In the genomic region with DNA sequence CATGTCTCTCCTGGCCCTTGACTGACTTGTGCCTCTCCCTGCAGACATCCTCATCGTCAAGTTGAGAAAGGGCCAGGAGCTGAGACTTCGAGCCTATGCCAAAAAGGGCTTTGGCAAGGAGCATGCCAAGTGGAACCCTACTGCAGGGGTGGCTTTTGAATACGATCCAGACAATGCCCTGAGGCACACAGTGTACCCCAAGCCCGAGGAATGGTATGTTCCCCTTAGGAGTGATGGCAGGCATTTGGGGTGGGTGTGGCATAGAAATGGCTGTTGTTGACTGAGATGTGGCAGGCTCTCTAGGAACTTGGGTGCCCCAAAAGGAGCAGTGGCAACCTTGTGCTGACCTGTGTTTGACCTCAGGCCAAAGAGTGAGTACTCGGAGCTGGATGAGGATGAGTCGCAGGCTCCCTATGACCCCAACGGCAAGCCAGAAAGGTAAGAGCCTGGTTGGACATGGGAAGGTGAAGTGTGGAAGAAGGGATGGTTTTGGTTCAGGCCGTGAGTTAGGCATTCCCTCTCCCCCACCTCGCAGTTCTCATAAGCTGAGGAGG, we compare ENCODE assay signal across 14 cellular contexts. TPM values are rescaled to one million over a fixed set of nuclear protein-coding genes. Genes with fewer than 3 reads are reported as not detected.
DNase-seq lines count a peak whose midpoint lies in the region; TF ChIP-seq lines count a peak whose summit lies in the region.
"Had no signal": no experiment of that assay in that cellular context is flagged by ENCODE, and none has a peak within 500 bp of the region (broad histone marks: within the 10 kb centered on the region; RNA-seq: fewer than 3 reads in every experiment).

No MANE protein-coding gene starts in this region.

- no CpG with 5 or more reads among the region's 9 CpGs for WGBS in H9 (ENCODE audit: extremely low coverage, insufficient read length, low lambda C conversion rate)

- H3K36me3 ChIP-seq in CD4-positive, alpha-beta memory T cell (ENCODE audit: insufficient read depth, low read length): peaks cover 54% of the 10 kb centered on the region

- no peak overlapping the region for H4K91ac ChIP-seq in H9 (ENCODE audit: insufficient read length, low read depth, low read length)

- H3K23ac ChIP-seq in H9 (ENCODE audit: insufficient read length, low read depth, low read length): no peak overlapping the region

- no peak overlapping the region for H3K56ac ChIP-seq in H9 (ENCODE audit: insufficient read length, low read depth, low read length)

- no peak overlapping the region for H3K4ac ChIP-seq in H9 (ENCODE audit: low read depth, low read length)

- no peak overlapping the region for H2AFZ ChIP-seq in H9 (ENCODE audit: low read length)

- no peaks in the 10 kb centered on the region for H3K27me3 ChIP-seq in H9 (ENCODE audit: insufficient read depth, low read length)
- H3K27me3 ChIP-seq in CD4-positive, alpha-beta memory T cell (ENCODE audit: insufficient read depth, low read length): no peaks in the 10 kb centered on the region
- H3K27me3 ChIP-seq: sigmoid colon had no signal

- no peaks in the 10 kb centered on the region for H4K20me1 ChIP-seq in H9 (ENCODE audit: control insufficient read depth, insufficient read depth, insufficient read length)

- TF ChIP-seq POLR2A in erythroblast (IDR thresholded peaks at IDR 0.05; ENCODE audit: low read length): no peak

- H3T11ph ChIP-seq in H9 (ENCODE audit: low read length): no peak overlapping the region

- H3K4me3 Mint-ChIP-seq in H9: no peak overlapping the region
- H3K4me3 Mint-ChIP-seq in chondrocyte (ENCODE audit: unreplicated experiment): no peak overlapping the region
- H3K4me3 Mint-ChIP-seq in progenitor cell of endocrine pancreas (ENCODE audit: low read depth): no peak overlapping the region
- no peak overlapping the region for H3K4me3 Mint-ChIP-seq in CD4-positive, alpha-beta memory T cell
- H3K4me3 Mint-ChIP-seq: activated naive CD8-positive, alpha-beta T cell treated with anti-CD3 and anti-CD28 coated beads for 36 hours; B cell; stimulated activated memory B cell treated with anti-CD40 and anti-IgM and Interleukin-4, amounts not matched to agents 10 μg/mL and 1 μg/mL and 100 μg/mL, for 72 hours had no signal

- H2BK15ac ChIP-seq in H9 (ENCODE audit: low read depth, low read length): no peak overlapping the region

- CTCF ChIA-PET in CD4-positive, alpha-beta memory T cell (lab: Charles Lee; ENCODE audit: partially characterized antibody): no interaction called here

- H3K4me1 Mint-ChIP-seq in H9 (peaks cover 20 to 21% of the 10 kb centered on the region in 2 experiments), chondrocyte (ENCODE audit: low read depth) (peaks cover 8% of the 10 kb centered on the region), progenitor cell of endocrine pancreas (ENCODE audit: low read depth) (peaks cover 26% of the 10 kb centered on the region)
- H3K4me1 Mint-ChIP-seq in CD4-positive, alpha-beta memory T cell: peaks cover 8 to 13% (median 11%) of the 10 kb centered on the region in 4 donors

- H3K9me3 Mint-ChIP-seq in H9: no peaks in the 10 kb centered on the region
- no peaks in the 10 kb centered on the region for H3K9me3 Mint-ChIP-seq in chondrocyte (ENCODE audit: low read depth)
- H3K9me3 Mint-ChIP-seq in progenitor cell of endocrine pancreas (ENCODE audit: low read depth): no peaks in the 10 kb centered on the region
- H3K9me3 Mint-ChIP-seq in CD4-positive, alpha-beta memory T cell: peaks cover 0 to 2% (median 0%) of the 10 kb centered on the region in 8 donors
- H3K9me3 Mint-ChIP-seq: activated naive CD8-positive, alpha-beta T cell treated with anti-CD3 and anti-CD28 coated beads for 36 hours; stimulated activated memory B cell treated with anti-CD40 and anti-IgM and Interleukin-4, amounts not matched to agents 10 μg/mL and 1 μg/mL and 100 μg/mL, for 72 hours had no signal

- H2BK5ac ChIP-seq in H9 (ENCODE audit: insufficient read length, low read length): no peak overlapping the region

- H3K27me3 Mint-ChIP-seq in H9 (ENCODE audit: low read depth) (no peaks in the 10 kb centered on the region), chondrocyte (ENCODE audit: low read depth) (no peaks in the 10 kb centered on the region), progenitor cell of endocrine pancreas (no peaks in the 10 kb centered on the region)
- H3K27me3 Mint-ChIP-seq in CD4-positive, alpha-beta memory T cell: no peaks in the 10 kb centered on the region
- H3K27me3 Mint-ChIP-seq: activated naive CD8-positive, alpha-beta T cell treated with anti-CD3 and anti-CD28 coated beads for 36 hours; B cell; stimulated activated memory B cell treated with anti-CD40 and anti-IgM and Interleukin-4, amounts not matched to agents 10 μg/mL and 1 μg/mL and 100 μg/mL, for 72 hours had no signal

- H3K4me2 ChIP-seq in H9 (ENCODE audit: insufficient read depth, insufficient read length, low read length): no peak overlapping the region

- no peak overlapping the region for H4K5ac ChIP-seq in H9 (ENCODE audit: insufficient read length, low read depth, low read length)

- no peak overlapping the region for H2BK12ac ChIP-seq in H9 (ENCODE audit: insufficient read length, low read depth, low read length)

- DNase-seq in H9: peak; percentile 15
- DNase-seq in chondrocyte (ENCODE audit: low spot score): no peak
- no peak for DNase-seq in progenitor cell of endocrine pancreas (ENCODE audit: low spot score, unreplicated experiment)
- no peak for DNase-seq in activated gamma-delta T cell treated with Interleukin-2 at 50 U/mL for 16 hours
- no peak for DNase-seq in erythroblast (lab: John Stamatoyannopoulos, UW)
- DNase-seq in CD4-positive, alpha-beta memory T cell: no peak
- DNase-seq: activated CD4-positive, alpha-beta T cell treated with anti-CD3 and anti-CD28 coated beads for 1 hour; activated naive CD8-positive, alpha-beta T cell treated with anti-CD3 and anti-CD28 coated beads for 36 hours; foreskin melanocyte; mesendoderm; NCI-H446; sigmoid colon had no signal

- H3K27ac Mint-ChIP-seq in H9 (no peak overlapping the region), chondrocyte (ENCODE audit: unreplicated experiment) (peak overlapping the region; percentile 32), progenitor cell of endocrine pancreas (peak overlapping the region; percentile 45)
- H3K27ac Mint-ChIP-seq in CD4-positive, alpha-beta memory T cell: peak overlapping the region in 3 of 7 donors; percentile 6 to 63 (median 48)
- H3K27ac Mint-ChIP-seq: activated naive CD8-positive, alpha-beta T cell treated with anti-CD3 and anti-CD28 coated beads for 36 hours; B cell; stimulated activated memory B cell treated with anti-CD40 and anti-IgM and Interleukin-4, amounts not matched to agents 10 μg/mL and 1 μg/mL and 100 μg/mL, for 72 hours had no signal

- H3K36me3 Mint-ChIP-seq in H9 (ENCODE audit: insufficient read depth in 1 of 3, low read depth in 3 of 3) (peaks cover 38 to 71% (median 65%) of the 10 kb centered on the region in 3 experiments), chondrocyte (ENCODE audit: low read depth) (peaks cover 28% of the 10 kb centered on the region), progenitor cell of endocrine pancreas (ENCODE audit: insufficient read depth) (peaks cover 18% of the 10 kb centered on the region)
- peaks cover 36 to 61% of the 10 kb centered on the region in 2 donors for H3K36me3 Mint-ChIP-seq in CD4-positive, alpha-beta memory T cell

- POLR2A ChIA-PET in CD4-positive, alpha-beta memory T cell (lab: Charles Lee; ENCODE audit: partially characterized antibody): interaction anchor here (0.9 kb wide), 1 partner anchor 8 kb away, joined by 3 read pairs; the partner anchor contains the start of gene POLR2C

- no peaks in the 10 kb centered on the region for H3K79me2 ChIP-seq in H9 (ENCODE audit: insufficient read depth, low read length)

- H3K23me2 ChIP-seq in H9 (ENCODE audit: insufficient read length, low read depth, low read length, poor library complexity, severe bottlenecking): no peaks in the 10 kb centered on the region

- no peak overlapping the region for H4K8ac ChIP-seq in H9 (replicated peaks; ENCODE audit: insufficient read length, low read depth, low read length)

- H3K9me3 ChIP-seq in H9 (ENCODE audit: control insufficient read depth, low read depth, low read length): no peaks in the 10 kb centered on the region
- H3K9me3 ChIP-seq in CD4-positive, alpha-beta memory T cell (ENCODE audit: control insufficient read depth in 1 of 2, low read length in 2 of 2): no peaks in the 10 kb centered on the region
- H3K9me3 ChIP-seq: sigmoid colon had no signal

- no peak overlapping the region for H3K4me3 ChIP-seq in CD4-positive, alpha-beta memory T cell (ENCODE audit: low read length in 2 of 2)
- H3K4me3 ChIP-seq: sigmoid colon had no signal

- peaks cover 14% of the 10 kb centered on the region; the same call in 1 of the 2 replicates for H3K4me1 ChIP-seq in H9 (ENCODE audit: insufficient read depth, low read length)
- peaks cover 11% of the 10 kb centered on the region for H3K4me1 ChIP-seq in CD4-positive, alpha-beta memory T cell (ENCODE audit: insufficient read depth, low read length)

- TF ChIP-seq CTCF in H9 (conservative IDR thresholded peaks at IDR 0.05) (no peak), chondrocyte (IDR thresholded peaks at IDR 0.05) (no peak), progenitor cell of endocrine pancreas (IDR thresholded peaks at IDR 0.05; ENCODE audit: unreplicated experiment) (no peak)

- H2BK120ac ChIP-seq in H9 (ENCODE audit: low read depth, low read length, poor library complexity, severe bottlenecking): no peak overlapping the region

- no peaks in the 10 kb centered on the region for H3K79me1 ChIP-seq in H9 (ENCODE audit: insufficient read depth, low read depth, low read length, poor library complexity, severe bottlenecking)

- no peak overlapping the region for H3K18ac ChIP-seq in H9 (ENCODE audit: insufficient read length, low read depth, low read length)

- H2BK20ac ChIP-seq in H9 (ENCODE audit: low read depth, low read length, poor library complexity, severe bottlenecking): no peak overlapping the region

- no peak overlapping the region for H2AK5ac ChIP-seq in H9 (ENCODE audit: insufficient read length, low read length)

- no peak overlapping the region for H3K27ac ChIP-seq in H9 (ENCODE audit: insufficient read length, low read depth, low read length)
- no peak overlapping the region for H3K27ac ChIP-seq in CD4-positive, alpha-beta memory T cell (ENCODE audit: low read depth, low read length)

- H3K9ac ChIP-seq in H9 (ENCODE audit: extremely low read depth, insufficient read length, low read length): no peak overlapping the region

- intact Hi-C loops in CD4-positive, alpha-beta memory T cell (cut with micrococcal nuclease): no loop called here

- H3K14ac ChIP-seq in H9 (ENCODE audit: insufficient read depth, low read length): no peak overlapping the region

RNA-seq across cellular contexts. Expression of gene POLR2C, which starts 7.5 kb away (rescaled TPM):
- total RNA-seq in H9 (2021) (85.6 and 86.0 TPM in 2 replicates), chondrocyte (38.6 to 53.0 TPM (median 44.8 TPM) in 3 replicates), progenitor cell of endocrine pancreas (68.5 and 69.6 TPM in 2 replicates)
- 10 to 100 TPM; 71.4 to 78.1 TPM for total RNA-seq in CD4-positive, alpha-beta memory T cell
- polyA plus RNA-seq in CD4-positive, alpha-beta memory T cell: 10 to 100 TPM; 35.7 to 58.3 TPM

RNA-seq across cellular contexts. Expression of gene DOK4, which starts 16.3 kb away (rescaled TPM):
- total RNA-seq in H9 (2021) (13.1 and 13.2 TPM in 2 replicates), chondrocyte (23.7 to 28.5 TPM (median 26.4 TPM) in 3 replicates), progenitor cell of endocrine pancreas (35.0 and 38.6 TPM in 2 replicates)
- 1 to 10 TPM; 2.8 to 3.0 TPM for total RNA-seq in CD4-positive, alpha-beta memory T cell
- polyA plus RNA-seq in CD4-positive, alpha-beta memory T cell: 1 to 10 TPM; 1.7 to 2.7 TPM

RNA-seq across cellular contexts. Expression of gene COQ9, which starts 22.7 kb away (rescaled TPM):
- total RNA-seq in H9 (2021) (31.7 and 32.9 TPM in 2 replicates), chondrocyte (30.9 to 40.8 TPM (median 31.6 TPM) in 3 replicates), progenitor cell of endocrine pancreas (70.2 and 74.5 TPM in 2 replicates)
- total RNA-seq in CD4-positive, alpha-beta memory T cell: 10 to 100 TPM; 35.3 to 37.7 TPM
- polyA plus RNA-seq in CD4-positive, alpha-beta memory T cell: 10 to 100 TPM; 26.8 to 27.9 TPM

RNA-seq across cellular contexts. Expression of gene CIAPIN1, which starts 22.8 kb away (rescaled TPM):
- total RNA-seq in H9 (2021) (82.8 and 85.3 TPM in 2 replicates), chondrocyte (43.3 to 48.9 TPM (median 46.8 TPM) in 3 replicates), progenitor cell of endocrine pancreas (79.3 and 83.3 TPM in 2 replicates)
- 10 to 100 TPM; 28.1 to 28.5 TPM for total RNA-seq in CD4-positive, alpha-beta memory T cell
- polyA plus RNA-seq in CD4-positive, alpha-beta memory T cell: 10 to 100 TPM; 45.6 to 65.3 TPM

Comparison
In these comparisons a context has a peak if more than half of its experiments do, and no peak if none do; other contexts are left out.
1. H3K27ac Mint-ChIP-seq: peak in chondrocyte (single experiment) and progenitor cell of endocrine pancreas (single experiment); none in H9 (0 of 3).